8 cellular contexts compared by ENCODE assay signal in genomic region chr1:32221980-32222751, GRCh38. TPM values are rescaled to one million over a fixed set of nuclear protein-coding genes. Genes with fewer than 3 reads are reported as not detected.
DNase-seq lines count a peak whose midpoint lies in the region; ATAC-seq and TF ChIP-seq lines count a peak whose summit lies in the region.

Gene EIF3I (plus strand): TSS chr1:32222407. CDS start chr1:32222442, 35 bp downstream.
Gene TMEM234 (minus strand): TSS chr1:32222353. CDS start chr1:32222322, 31 bp downstream.

- H3K9me1 ChIP-seq in IMR-90 (ENCODE audit: insufficient read depth, low read length) = peaks cover 13% of the 10 kb centered on the region

- peak within 1 kb of the TSS; percentile 88 for H3K9ac ChIP-seq in IMR-90 (ENCODE audit: low read depth, low read length)

- 0 out of 2 replicates have a peak, but pooled peaks cover 4% of the 10 kb centered on the region for H4K20me1 ChIP-seq in IMR-90 (ENCODE audit: insufficient read depth, low read length)

- H2AFZ ChIP-seq in IMR-90 (replicated peaks; ENCODE audit: low read length, poor library complexity) = peak within 1 kb of the TSS; percentile 84

- H3K56ac ChIP-seq in IMR-90 (ENCODE audit: extremely low read depth, insufficient read depth, low read length) = peak within 1 kb of the TSS; percentile 92

- H3K36me3 ChIP-seq in IMR-90 (ENCODE audit: control insufficient read depth, insufficient read depth, low read length) = peaks cover 31% of the 10 kb centered on the region

- peak within 1 kb of the TSS; percentile 98 for H2AK5ac ChIP-seq in IMR-90 (ENCODE audit: low read depth, low read length)

- no peak for TF ChIP-seq CTCF in IMR-90 (conservative IDR thresholded peaks at IDR 0.05; ENCODE audit: low read depth, low read length)
- no peak for TF ChIP-seq CTCF in epithelial cell of esophagus (IDR thresholded peaks at IDR 0.05; ENCODE audit: insufficient read depth, low read depth, low read length, missing control alignments)

- H3K18ac ChIP-seq in IMR-90 (ENCODE audit: low read depth, low read length) = peak within 1 kb of the TSS; percentile 47

- peak within 1 kb of the TSS; percentile 96 for H3K14ac ChIP-seq in IMR-90 (replicated peaks; ENCODE audit: low read depth, low read length)

- peak within 1 kb of the TSS; percentile 96 for H3K4ac ChIP-seq in IMR-90 (ENCODE audit: low read depth, low read length)

- CTCF ChIA-PET in IMR-90 (lab: Yijun Ruan, JAX) = no interaction called here

- peak within 1 kb of the TSS; percentile 98 for H2AK9ac ChIP-seq in IMR-90 (replicated peaks; ENCODE audit: low read depth, low read length, poor library complexity)

- H3K9me3 ChIP-seq in IMR-90 (ENCODE audit: control insufficient read depth, insufficient read depth, low read length) = no peaks in the 10 kb centered on the region

- peak within 1 kb of the TSS; percentile 48; the same call in 1 of the 2 replicates for H2BK120ac ChIP-seq in IMR-90 (ENCODE audit: low read depth, low read length)

- POLR2A ChIA-PET in IMR-90 (lab: Charles Lee; ENCODE audit: unreplicated experiment) = no interaction called here

- peak within 1 kb of the TSS; percentile 71 for H2BK5ac ChIP-seq in IMR-90 (ENCODE audit: low read depth, low read length, poor library complexity, severe bottlenecking)

- H4K5ac ChIP-seq in IMR-90 (ENCODE audit: low read depth, low read length) = peak within 1 kb of the TSS; percentile 90

- TF ChIP-seq POLR2A in IMR-90 (IDR thresholded peaks at IDR 0.05; ENCODE audit: low read depth, low read length) = peak; percentile 94

- H3K27ac ChIP-seq in IMR-90 (ENCODE audit: insufficient read depth, low read length) = peak within 1 kb of the TSS; percentile 86

- TF ChIP-seq RAD21 in IMR-90 (IDR thresholded peaks at IDR 0.05; ENCODE audit: low read length) = no peak

- peak within 1 kb of the TSS; percentile 84 for H3K4me3 ChIP-seq in IMR-90 (ENCODE audit: insufficient read depth, low read depth, low read length)
- H3K4me3 ChIP-seq in epithelial cell of esophagus (ENCODE audit: low read length) = peak within 1 kb of the TSS; percentile 98

- in situ Hi-C loops in Caki2 (cut with HindIII; ENCODE audit: low pct_unique_long_range_greater_than_20kb, low sequenced_read_pairs) = no loop called here
- in situ Hi-C loops in IMR-90 (cut with MboI; ENCODE audit: low sequenced_read_pairs) = no loop called here

- intact Hi-C loops in IMR-90 (cut with micrococcal nuclease) = loop anchor here (5.0 kb wide), 1 partner anchor 70 kb away; the partner anchor contains the start of gene HDAC1

- TSS peak; percentile 49 for BruUV-seq in IMR-90 (replicated peaks; lab: Mats Ljungman, UMichigan)

- H3K4me2 ChIP-seq in IMR-90 (ENCODE audit: low read depth, low read length) = peak within 1 kb of the TSS; percentile 100

- peaks cover 37 to 62% of the 10 kb centered on the region in 2 experiments for H3K79me1 ChIP-seq in IMR-90 (ENCODE audit: low read depth in 1 of 2, low read length in 2 of 2)

- dilution Hi-C loops in IMR-90 (cut with HindIII; ENCODE audit: low sequenced_read_pairs, unreplicated experiment) = no loop called here

- WGBS in IMR-90 (ENCODE audit: extremely low coverage in 2 of 2, insufficient read length in 1 of 2), 2 experiments = 1% methylated on average over 22 of the region's 46 CpGs; no CpG with 5 or more reads in 1 of the 2 experiments

- H3K23ac ChIP-seq in IMR-90 (ENCODE audit: low read depth, low read length) = peak within 1 kb of the TSS; percentile 93

- H3K27me3 ChIP-seq in IMR-90 (ENCODE audit: control insufficient read depth, insufficient read depth, low read length) = no peaks in the 10 kb centered on the region

- peak within 1 kb of the TSS; percentile 17; the same call in 1 of the 3 replicates for H2BK15ac ChIP-seq in IMR-90 (ENCODE audit: low read depth, low read length)

- H3K4me1 ChIP-seq in IMR-90 (ENCODE audit: control insufficient read depth, insufficient read depth, low read length) = peaks cover 12% of the 10 kb centered on the region

- peak; percentile 78 for DNase-seq in Caki2 (ENCODE audit: low read depth)
- peak; percentile 91 for DNase-seq in IMR-90
- DNase-seq in OCI-M2 (lab: John Stamatoyannopoulos, UW; ENCODE audit: unreplicated experiment) = peak; percentile 53
- DNase-seq in activated T-cell treated with anti-CD3 and anti-CD28 coated beads for 4 hours = peak; percentile 91
- peak; percentile 93 for DNase-seq in epithelial cell of esophagus (ENCODE audit: low read depth)
- DNase-seq in middle frontal gyrus (ENCODE audit: extremely low spot score, low spot score) = peak; percentile 87
- peak; percentile 81 to 88 for DNase-seq in stimulated activated CD8-positive, alpha-beta memory T cell treated with anti-CD3 and anti-CD28 coated beads, Interleukin-2, amount 100 ng/mL, for 48 hours (ENCODE audit: low read depth in 2 of 2)

- ATAC-seq in GM21447 (IDR thresholded peaks at IDR 0.05; ENCODE audit: unreplicated experiment) (peak; percentile 85), IMR-90 (ENCODE audit: low read depth) (peak; percentile 89)

- peak within 1 kb of the TSS; percentile 96 to 98 for H4K8ac ChIP-seq in IMR-90 (ENCODE audit: low read depth in 2 of 2, low read length in 2 of 2)

- no peak within 1 kb of the TSS for H2BK20ac ChIP-seq in IMR-90 (ENCODE audit: low read depth, low read length)

- peak within 1 kb of the TSS; percentile 85 for H4K91ac ChIP-seq in IMR-90 (ENCODE audit: insufficient read depth, low read depth, low read length)

TF ChIP-seq in IMR-90, 13 proteins besides CTCF, POLR2A, EP300 and RAD21:
- TF ChIP-seq RCOR1 (IDR thresholded peaks at IDR 0.05; ENCODE audit: insufficient replicate concordance, low read length) (no peak), MAZ (IDR thresholded peaks at IDR 0.05; ENCODE audit: borderline replicate concordance, low read depth, low read length) (peak; percentile 37; the same call in 1 of the 2 replicates), USF2 (IDR thresholded peaks at IDR 0.05; ENCODE audit: low read depth, low read length) (0 out of 2 replicates have a peak, but pooled peaks have one; percentile 9), MXI1 (IDR thresholded peaks at IDR 0.05; ENCODE audit: borderline replicate concordance, low read depth, low read length) (peak; percentile 58; the same call in 1 of the 2 replicates), SMC3 (IDR thresholded peaks at IDR 0.05; ENCODE audit: low read depth, low read length) (no peak), NFE2L2 (IDR thresholded peaks at IDR 0.05; ENCODE audit: low read depth, low read length) (no peak)

RNA-seq across cellular contexts. Expression of gene EIF3I, which starts in this region (rescaled TPM):
- 441 and 448 TPM in 2 replicates for total RNA-seq in Caki2 (2014; rRNA removed; shearing (Covaris generic); ENCODE audit: low replicate concordance)
- 574 and 716 TPM in 2 replicates for total RNA-seq in IMR-90 (2012; rRNA removed)
- polyA plus RNA-seq in IMR-90 (2012; rRNA removed) = 376 and 469 TPM in 2 replicates
- polyA plus RNA-seq in IMR-90 (2012; cell fraction: cytosol; rRNA removed) = 293 and 465 TPM in 2 replicates
- polyA plus RNA-seq in IMR-90 (2012; cell fraction: nucleus; rRNA removed; ENCODE audit: low replicate concordance) = 87.9 and 110 TPM in 2 replicates

RNA-seq across cellular contexts. Expression of gene TMEM234, which starts in this region (rescaled TPM):
- total RNA-seq in Caki2 (2014; rRNA removed; shearing (Covaris generic); ENCODE audit: low replicate concordance) = 15.1 and 17.1 TPM in 2 replicates
- total RNA-seq in IMR-90 (2012; rRNA removed) = 10.0 and 10.8 TPM in 2 replicates
- 22.7 and 23.4 TPM in 2 replicates for polyA plus RNA-seq in IMR-90 (2012; rRNA removed)
- polyA plus RNA-seq in IMR-90 (2012; cell fraction: cytosol; rRNA removed) = 16.5 and 16.6 TPM in 2 replicates
- 62.6 and 77.9 TPM in 2 replicates for polyA plus RNA-seq in IMR-90 (2012; cell fraction: nucleus; rRNA removed; ENCODE audit: low replicate concordance)

Comparison
In these comparisons a context has a peak if more than half of its experiments do, and no peak if none do; other contexts are left out.
1. Peak in every context shown above with its lines: DNase-seq, ATAC-seq, H3K4me3 ChIP-seq and H3K27ac ChIP-seq.